In the genomic region with DNA sequence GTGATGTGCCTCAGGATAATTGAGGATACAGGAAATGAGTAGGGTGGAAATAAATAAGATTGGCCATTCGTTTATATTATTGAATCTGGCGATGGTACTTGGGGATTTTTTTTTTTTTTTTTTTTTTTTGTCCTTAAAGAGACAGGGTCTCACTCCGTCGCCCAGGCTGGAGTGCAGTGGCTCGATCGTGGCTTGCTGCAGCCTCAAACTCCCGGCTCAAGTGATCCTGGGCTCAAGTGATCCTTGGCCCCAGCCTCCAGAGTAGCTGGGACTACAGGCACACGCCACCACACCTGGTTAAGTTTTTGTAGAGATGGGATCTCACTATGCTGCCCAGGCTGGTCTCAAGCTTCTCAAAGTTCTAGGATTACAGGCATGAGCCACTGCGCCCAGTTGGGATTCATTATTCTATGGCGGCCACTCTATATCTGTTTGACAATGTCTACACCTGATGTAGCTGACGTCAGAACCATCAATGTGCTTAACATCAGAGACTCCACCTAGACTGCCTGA, we compare ENCODE assay signal across 2 cellular contexts.
A peak's percentile ranks its signal among the peaks of the same experiment; 100 is the strongest.
TF ChIP-seq lines count a peak whose summit lies in the region.

No MANE protein-coding gene starts in this region.

TF ChIP-seq in GM23338, 12 proteins besides CTCF, POLR2A, EP300 and RAD21:
- TF ChIP-seq ZNF114 (CRISPR knock-in tag; IDR thresholded peaks at IDR 0.05) (no peak), JUNB (IDR thresholded peaks at IDR 0.05; ENCODE audit: unreplicated experiment) (no peak)

TF ChIP-seq in K562, 482 proteins besides CTCF, POLR2A, EP300 and RAD21:
- no peak for TF ChIP-seq ZKSCAN3 (CRISPR knock-in tag; IDR thresholded peaks at IDR 0.05)
- TF ChIP-seq SP2 (IDR thresholded peaks at IDR 0.05; ENCODE audit: extremely low read depth, low read depth, low read length, poor library complexity, severe bottlenecking), result no peak
- TF ChIP-seq, protein P1, sequence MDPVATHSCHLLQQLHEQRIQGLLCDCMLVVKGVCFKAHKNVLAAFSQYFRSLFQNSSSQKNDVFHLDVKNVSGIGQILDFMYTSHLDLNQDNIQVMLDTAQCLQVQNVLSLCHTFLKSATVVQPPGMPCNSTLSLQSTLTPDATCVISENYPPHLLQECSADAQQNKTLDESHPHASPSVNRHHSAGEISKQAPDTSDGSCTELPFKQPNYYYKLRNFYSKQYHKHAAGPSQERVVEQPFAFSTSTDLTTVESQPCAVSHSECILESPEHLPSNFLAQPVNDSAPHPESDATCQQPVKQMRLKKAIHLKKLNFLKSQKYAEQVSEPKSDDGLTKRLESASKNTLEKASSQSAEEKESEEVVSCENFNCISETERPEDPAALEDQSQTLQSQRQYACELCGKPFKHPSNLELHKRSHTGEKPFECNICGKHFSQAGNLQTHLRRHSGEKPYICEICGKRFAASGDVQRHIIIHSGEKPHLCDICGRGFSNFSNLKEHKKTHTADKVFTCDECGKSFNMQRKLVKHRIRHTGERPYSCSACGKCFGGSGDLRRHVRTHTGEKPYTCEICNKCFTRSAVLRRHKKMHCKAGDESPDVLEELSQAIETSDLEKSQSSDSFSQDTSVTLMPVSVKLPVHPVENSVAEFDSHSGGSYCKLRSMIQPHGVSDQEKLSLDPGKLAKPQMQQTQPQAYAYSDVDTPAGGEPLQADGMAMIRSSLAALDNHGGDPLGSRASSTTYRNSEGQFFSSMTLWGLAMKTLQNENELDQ (CRISPR knock-in tag; IDR thresholded peaks at IDR 0.05; ENCODE audit: borderline replicate concordance), result no peak
- TF ChIP-seq ZNF57 (CRISPR knock-in tag; IDR thresholded peaks at IDR 0.05), result no peak
- TF ChIP-seq ZNF780A (CRISPR knock-in tag; IDR thresholded peaks at IDR 0.05), result no peak
- peak; percentile 10 for TF ChIP-seq RBM25 (IDR thresholded peaks at IDR 0.05; ENCODE audit: low read depth, low read length, severe bottlenecking)
- TF ChIP-seq ZNF121 (CRISPR knock-in tag; conservative IDR thresholded peaks at IDR 0.05), result peak; percentile 88
- no peak for TF ChIP-seq HEY1 (CRISPR knock-in tag; IDR thresholded peaks at IDR 0.05; ENCODE audit: borderline replicate concordance)
- TF ChIP-seq PATZ1 (CRISPR knock-in tag; IDR thresholded peaks at IDR 0.05; ENCODE audit: borderline replicate concordance), result no peak
- TF ChIP-seq SUPT5H (IDR thresholded peaks at IDR 0.05), result no peak
- TF ChIP-seq DACH1 (IDR thresholded peaks at IDR 0.05; ENCODE audit: partially characterized antibody), result no peak
- TF ChIP-seq, protein P2, sequence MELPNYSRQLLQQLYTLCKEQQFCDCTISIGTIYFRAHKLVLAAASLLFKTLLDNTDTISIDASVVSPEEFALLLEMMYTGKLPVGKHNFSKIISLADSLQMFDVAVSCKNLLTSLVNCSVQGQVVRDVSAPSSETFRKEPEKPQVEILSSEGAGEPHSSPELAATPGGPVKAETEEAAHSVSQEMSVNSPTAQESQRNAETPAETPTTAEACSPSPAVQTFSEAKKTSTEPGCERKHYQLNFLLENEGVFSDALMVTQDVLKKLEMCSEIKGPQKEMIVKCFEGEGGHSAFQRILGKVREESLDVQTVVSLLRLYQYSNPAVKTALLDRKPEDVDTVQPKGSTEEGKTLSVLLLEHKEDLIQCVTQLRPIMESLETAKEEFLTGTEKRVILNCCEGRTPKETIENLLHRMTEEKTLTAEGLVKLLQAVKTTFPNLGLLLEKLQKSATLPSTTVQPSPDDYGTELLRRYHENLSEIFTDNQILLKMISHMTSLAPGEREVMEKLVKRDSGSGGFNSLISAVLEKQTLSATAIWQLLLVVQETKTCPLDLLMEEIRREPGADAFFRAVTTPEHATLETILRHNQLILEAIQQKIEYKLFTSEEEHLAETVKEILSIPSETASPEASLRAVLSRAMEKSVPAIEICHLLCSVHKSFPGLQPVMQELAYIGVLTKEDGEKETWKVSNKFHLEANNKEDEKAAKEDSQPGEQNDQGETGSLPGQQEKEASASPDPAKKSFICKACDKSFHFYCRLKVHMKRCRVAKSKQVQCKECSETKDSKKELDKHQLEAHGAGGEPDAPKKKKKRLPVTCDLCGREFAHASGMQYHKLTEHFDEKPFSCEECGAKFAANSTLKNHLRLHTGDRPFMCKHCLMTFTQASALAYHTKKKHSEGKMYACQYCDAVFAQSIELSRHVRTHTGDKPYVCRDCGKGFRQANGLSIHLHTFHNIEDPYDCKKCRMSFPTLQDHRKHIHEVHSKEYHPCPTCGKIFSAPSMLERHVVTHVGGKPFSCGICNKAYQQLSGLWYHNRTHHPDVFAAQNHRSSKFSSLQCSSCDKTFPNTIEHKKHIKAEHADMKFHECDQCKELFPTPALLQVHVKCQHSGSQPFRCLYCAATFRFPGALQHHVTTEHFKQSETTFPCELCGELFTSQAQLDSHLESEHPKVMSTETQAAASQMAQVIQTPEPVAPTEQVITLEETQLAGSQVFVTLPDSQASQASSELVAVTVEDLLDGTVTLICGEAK (IDR thresholded peaks at IDR 0.05), result no peak
- TF ChIP-seq, protein P2 (CRISPR knock-in tag; IDR thresholded peaks at IDR 0.05), result no peak
- no peak for TF ChIP-seq CCNT2 (IDR thresholded peaks at IDR 0.05; ENCODE audit: borderline replicate concordance, extremely low read depth, insufficient read length, low read depth, low read length)
- TF ChIP-seq, protein P3, sequence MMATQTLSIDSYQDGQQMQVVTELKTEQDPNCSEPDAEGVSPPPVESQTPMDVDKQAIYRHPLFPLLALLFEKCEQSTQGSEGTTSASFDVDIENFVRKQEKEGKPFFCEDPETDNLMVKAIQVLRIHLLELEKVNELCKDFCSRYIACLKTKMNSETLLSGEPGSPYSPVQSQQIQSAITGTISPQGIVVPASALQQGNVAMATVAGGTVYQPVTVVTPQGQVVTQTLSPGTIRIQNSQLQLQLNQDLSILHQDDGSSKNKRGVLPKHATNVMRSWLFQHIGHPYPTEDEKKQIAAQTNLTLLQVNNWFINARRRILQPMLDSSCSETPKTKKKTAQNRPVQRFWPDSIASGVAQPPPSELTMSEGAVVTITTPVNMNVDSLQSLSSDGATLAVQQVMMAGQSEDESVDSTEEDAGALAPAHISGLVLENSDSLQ (IDR thresholded peaks at IDR 0.05), result no peak
- TF ChIP-seq TAF15 (IDR thresholded peaks at IDR 0.05; ENCODE audit: low read depth, low read length), result no peak
- TF ChIP-seq HES1 (IDR thresholded peaks at IDR 0.05; ENCODE audit: low read depth), result no peak
